16 cellular contexts compared by ENCODE assay signal in genomic region chr2:221454459-221455105, GRCh38.
A peak's percentile ranks its signal among the peaks of the same experiment; 100 is the strongest.
DNase-seq lines count a peak whose midpoint lies in the region; ATAC-seq and TF ChIP-seq lines count a peak whose summit lies in the region.
"Had no signal": no experiment of that assay in that cellular context is flagged by ENCODE, and none has a peak within 500 bp of the region (broad histone marks: within the 10 kb centered on the region; RNA-seq: fewer than 3 reads in every experiment).

No MANE protein-coding gene starts in this region.

- no peak overlapping the region for H2AFZ ChIP-seq in GM23338
- H2AFZ ChIP-seq: GM23248 had no signal

- H3F3A ChIP-seq in GM23338 (replicated peaks; ENCODE audit: low read depth), result no peaks in the 10 kb centered on the region

- H3K4me3 ChIP-seq in BLaER1 treated with 17β-estradiol and CSF1 and Interleukin-3, amounts not matched to agents 10 nM and 100 nM, result no peak overlapping the region
- H3K4me3 ChIP-seq in GM23338, result no peak overlapping the region
- H3K4me3 ChIP-seq: GM23248, K562 had no signal

- H3K27me3 ChIP-seq in BLaER1 treated with 17β-estradiol and CSF1 and Interleukin-3, amounts not matched to agents 10 nM and 100 nM, result no peaks in the 10 kb centered on the region
- no peaks in the 10 kb centered on the region for H3K27me3 ChIP-seq in GM23338 (ENCODE audit: insufficient read depth)

- H3K4me2 ChIP-seq in BLaER1 treated with 17β-estradiol and CSF1 and Interleukin-3, amounts not matched to agents 10 nM and 100 nM, result peak overlapping the region in 9 of 11 experiments; percentile 33 to 83 (median 71); a peak in 16 of 22 replicates
- no peak overlapping the region for H3K4me2 ChIP-seq in GM23338

- H3K36me3 Mint-ChIP-seq in GM23338 (ENCODE audit: low read depth) (peaks cover 7% of the 10 kb centered on the region), WTC11 (peaks cover 6% of the 10 kb centered on the region), CD14-positive monocyte (no peaks in the 10 kb centered on the region)

- POLR2A ChIA-PET in WTC11 (lab: Charles Lee), result no interaction called here

- DNase-seq in GM23338 (ENCODE audit: low spot score), result peak; percentile 10
- peak; percentile 3 for DNase-seq in MV-4-11 (lab: John Stamatoyannopoulos, UW)
- DNase-seq in WTC11 (ENCODE audit: low spot score), result no peak
- DNase-seq in activated gamma-delta T cell treated with Interleukin-2 at 50 U/mL for 16 hours, result no peak
- DNase-seq in AG08396 (ENCODE audit: low spot score), result no peak
- no peak for DNase-seq in CD14-positive monocyte (ENCODE audit: low spot score)
- DNase-seq: ACHN; Caco-2; CD8-positive, alpha-beta T cell; DMS 273 treated with DMSO at 0.1 percent for 48 hours; GM23248; H7 had no signal

- H3K9me3 Mint-ChIP-seq in GM23338 (peaks cover 6% of the 10 kb centered on the region), WTC11 (peaks cover 6% of the 10 kb centered on the region), CD14-positive monocyte (no peaks in the 10 kb centered on the region)
- H3K9me3 Mint-ChIP-seq: CD8-positive, alpha-beta T cell had no signal

- peaks cover 9 to 32% (median 14%) of the 10 kb centered on the region in 10 experiments for H3K4me1 ChIP-seq in BLaER1 treated with 17β-estradiol and CSF1 and Interleukin-3, amounts not matched to agents 10 nM and 100 nM
- peaks cover 15% of the 10 kb centered on the region; the same call in 1 of the 2 replicates for H3K4me1 ChIP-seq in GM23338 (ENCODE audit: insufficient read depth)
- H3K4me1 ChIP-seq: Caco-2 had no signal

- no peak overlapping the region for H3K9ac ChIP-seq in BLaER1 treated with 17β-estradiol and CSF1 and Interleukin-3, amounts not matched to agents 10 nM and 100 nM
- H3K9ac ChIP-seq: GM23248 had no signal

- H4K20me1 ChIP-seq in BLaER1 treated with 17β-estradiol and CSF1 and Interleukin-3, amounts not matched to agents 10 nM and 100 nM, result no peaks in the 10 kb centered on the region
- no peaks in the 10 kb centered on the region for H4K20me1 ChIP-seq in GM23338 (replicated peaks; ENCODE audit: insufficient read depth)

- TF ChIP-seq CTCF in GM23338 (conservative IDR thresholded peaks at IDR 0.05; ENCODE audit: low read depth in 2 of 2) (no peak), WTC11 (IDR thresholded peaks at IDR 0.05) (no peak), CD14-positive monocyte (IDR thresholded peaks at IDR 0.05) (no peak)

- H3K27me3 Mint-ChIP-seq in GM23338 (ENCODE audit: insufficient read depth, low read depth, poor library complexity) (no peaks in the 10 kb centered on the region), WTC11 (ENCODE audit: low read depth) (no peaks in the 10 kb centered on the region), CD14-positive monocyte (ENCODE audit: low read depth in 3 of 3) (peaks cover 0 to 1% (median 0%) of the 10 kb centered on the region in 3 donors)
- H3K27me3 Mint-ChIP-seq: B cell had no signal

- H3K27ac ChIP-seq in BLaER1 treated with 17β-estradiol and CSF1 and Interleukin-3, amounts not matched to agents 10 nM and 100 nM, result no peak overlapping the region
- no peak overlapping the region for H3K27ac ChIP-seq in GM23338 (ENCODE audit: low read depth)
- H3K27ac ChIP-seq: C4-2B, GM23248 had no signal

- 0 out of 2 replicates have a peak, but pooled peaks cover 3% of the 10 kb centered on the region for H3K9me2 ChIP-seq in GM23338 (ENCODE audit: insufficient read depth)

- H3K79me2 ChIP-seq in GM23338 (replicated peaks; ENCODE audit: insufficient read depth), result no peaks in the 10 kb centered on the region

- H3K4me1 Mint-ChIP-seq in GM23338 (peaks cover 22% of the 10 kb centered on the region), WTC11 (peaks cover 26% of the 10 kb centered on the region), CD14-positive monocyte (no peaks in the 10 kb centered on the region)

- peak; percentile 62 for ATAC-seq in GM23338
- peak; percentile 62 for ATAC-seq in WTC11
- ATAC-seq: CD8-positive, alpha-beta T cell; K562 had no signal

- no peaks in the 10 kb centered on the region for H3K36me3 ChIP-seq in BLaER1 treated with 17β-estradiol and CSF1 and Interleukin-3, amounts not matched to agents 10 nM and 100 nM
- peaks cover 3% of the 10 kb centered on the region for H3K36me3 ChIP-seq in GM23338 (ENCODE audit: insufficient read depth)

- intact Hi-C loops in CD14-positive monocyte (cut with micrococcal nuclease), result no loop called here

- H3K4me3 Mint-ChIP-seq in GM23338 (no peak overlapping the region), WTC11 (no peak overlapping the region), CD14-positive monocyte (no peak overlapping the region)
- H3K4me3 Mint-ChIP-seq: B cell; CD8-positive, alpha-beta T cell had no signal

- H3K27ac Mint-ChIP-seq in GM23338 (no peak overlapping the region), WTC11 (no peak overlapping the region), CD14-positive monocyte (no peak overlapping the region)
- H3K27ac Mint-ChIP-seq: B cell; CD8-positive, alpha-beta T cell had no signal

- no peaks in the 10 kb centered on the region for H3K9me3 ChIP-seq in BLaER1 treated with 17β-estradiol and CSF1 and Interleukin-3, amounts not matched to agents 10 nM and 100 nM (replicated peaks in 1 of 11)
- H3K9me3 ChIP-seq: Caco-2 had no signal

- CTCF ChIA-PET in WTC11 (lab: Charles Lee), result no interaction called here

TF ChIP-seq in GM23338, 12 proteins besides CTCF, POLR2A, EP300 and RAD21:
- no peak for TF ChIP-seq CREB1 (CRISPR knock-in tag; IDR thresholded peaks at IDR 0.05; ENCODE audit: low read depth)
- TF ChIP-seq NANOG (IDR thresholded peaks at IDR 0.05; ENCODE audit: borderline replicate concordance), result no peak
- no peak for TF ChIP-seq POLR2AphosphoS5 (IDR thresholded peaks at IDR 0.05; ENCODE audit: low read depth)
- TF ChIP-seq ZNF114 (CRISPR knock-in tag; IDR thresholded peaks at IDR 0.05), result no peak
- no peak for TF ChIP-seq JUNB (IDR thresholded peaks at IDR 0.05; ENCODE audit: unreplicated experiment)
TF ChIP-seq in GM23338: peak in this region for 0.

TF ChIP-seq in WTC11, 78 proteins besides CTCF, POLR2A, EP300 and RAD21:
- TF ChIP-seq ZNF532 (CRISPR knock-in tag; IDR thresholded peaks at IDR 0.05; ENCODE audit: borderline replicate concordance) (no peak), IRF1 (CRISPR knock-in tag; IDR thresholded peaks at IDR 0.05) (no peak), USF1 (CRISPR knock-in tag; IDR thresholded peaks at IDR 0.05) (no peak), CBFB (CRISPR knock-in tag; IDR thresholded peaks at IDR 0.05; ENCODE audit: low read depth) (no peak)
- TF ChIP-seq, protein P1, sequence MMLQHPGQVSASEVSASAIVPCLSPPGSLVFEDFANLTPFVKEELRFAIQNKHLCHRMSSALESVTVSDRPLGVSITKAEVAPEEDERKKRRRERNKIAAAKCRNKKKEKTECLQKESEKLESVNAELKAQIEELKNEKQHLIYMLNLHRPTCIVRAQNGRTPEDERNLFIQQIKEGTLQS (CRISPR knock-in tag; conservative IDR thresholded peaks at IDR 0.05), result no peak

Comparison
In these comparisons a context has a peak if more than half of its experiments do, and no peak if none do; other contexts are left out.
1. DNase-seq: peak in GM23338 (single experiment) and MV-4-11 (single experiment); none in WTC11 (single experiment), activated gamma-delta T cell treated with Interleukin-2 at 50 U/mL for 16 hours (single experiment), AG08396 (single experiment) and CD14-positive monocyte (single experiment).